ENCODE assay signal across 8 cellular contexts in the genomic region with DNA sequence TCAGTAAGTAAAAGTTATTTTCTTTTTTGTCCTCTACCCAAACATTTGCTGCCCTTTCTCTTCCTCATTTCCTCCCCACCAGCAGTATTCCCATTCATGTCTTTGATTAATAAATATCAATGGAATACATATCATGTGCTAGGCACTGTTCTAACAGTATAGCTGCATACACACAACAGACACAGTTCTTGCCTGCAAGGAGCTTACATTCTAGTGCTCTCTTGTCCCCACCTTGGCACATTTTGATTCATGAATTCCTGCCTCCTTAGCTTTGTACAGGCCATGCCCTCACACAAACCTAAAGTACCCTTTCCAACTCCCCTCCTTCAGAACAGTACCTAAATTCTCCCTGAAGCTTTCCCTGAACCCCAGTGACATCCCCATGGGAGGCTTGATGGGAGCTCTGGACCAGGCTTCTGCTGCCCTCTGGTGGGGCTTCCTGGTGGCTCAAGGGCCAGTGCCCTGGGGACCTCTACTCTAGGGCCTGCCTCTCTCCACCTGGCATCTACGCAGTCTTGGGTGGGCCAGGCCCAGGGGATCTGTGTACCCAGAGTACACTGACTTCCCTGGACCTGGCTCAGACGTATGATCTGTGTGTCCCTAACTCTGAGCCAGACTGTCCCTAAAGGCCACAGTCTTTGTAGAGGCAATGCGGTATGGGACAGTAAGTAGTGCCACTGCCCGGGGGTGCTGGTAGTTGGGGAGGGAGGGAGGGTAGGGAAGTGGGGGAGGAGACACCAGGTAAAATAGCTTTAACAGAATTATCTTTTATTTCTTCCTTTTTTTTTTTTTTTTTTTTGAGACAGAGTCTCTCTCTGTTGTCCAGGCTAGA. TPM values are rescaled to one million over a fixed set of nuclear protein-coding genes. Genes with fewer than 3 reads are reported as not detected.
DNase-seq lines count a peak whose midpoint lies in the region; ATAC-seq and TF ChIP-seq lines count a peak whose summit lies in the region.

No MANE protein-coding gene starts in this region.

- H3K27ac Mint-ChIP-seq in H9 = no peak overlapping the region
- H3K27ac Mint-ChIP-seq in natural killer cell treated with Interleukin-12 subunit alpha and Interleukin-12 subunit beta and Interleukin-15 and Interleukin-18, amount 100 ng/mL, for 72 hours = no peak overlapping the region

- H3K9me3 ChIP-seq in H9 (ENCODE audit: control insufficient read depth, low read depth, low read length) (no peaks in the 10 kb centered on the region), esophagus muscularis mucosa (no peaks in the 10 kb centered on the region), uterus (no peaks in the 10 kb centered on the region)

- no peak overlapping the region for H2BK20ac ChIP-seq in H9 (ENCODE audit: low read depth, low read length, poor library complexity, severe bottlenecking)

- H3K9me3 Mint-ChIP-seq in H9 = no peaks in the 10 kb centered on the region
- no peaks in the 10 kb centered on the region for H3K9me3 Mint-ChIP-seq in natural killer cell treated with Interleukin-12 subunit alpha and Interleukin-12 subunit beta and Interleukin-15 and Interleukin-18, amount 100 ng/mL, for 72 hours

- no peak overlapping the region for H3K4me3 Mint-ChIP-seq in H9
- no peak overlapping the region for H3K4me3 Mint-ChIP-seq in natural killer cell treated with Interleukin-12 subunit alpha and Interleukin-12 subunit beta and Interleukin-15 and Interleukin-18, amount 100 ng/mL, for 72 hours

- no peak overlapping the region for H2BK5ac ChIP-seq in H9 (ENCODE audit: insufficient read length, low read length)

- ATAC-seq in natural killer cell treated with Interleukin-12 subunit alpha and Interleukin-12 subunit beta and Interleukin-15 and Interleukin-18, amount 100 ng/mL, for 72 hours = peak; percentile 68 to 77

- H3K79me1 ChIP-seq in H9 (ENCODE audit: insufficient read depth, low read depth, low read length, poor library complexity, severe bottlenecking) = no peaks in the 10 kb centered on the region

- TF ChIP-seq POLR2A in esophagus muscularis mucosa (IDR thresholded peaks at IDR 0.05; ENCODE audit: low read depth) = no peak
- TF ChIP-seq POLR2A in uterus (IDR thresholded peaks at IDR 0.05) = no peak

- H3K56ac ChIP-seq in H9 (ENCODE audit: insufficient read length, low read depth, low read length) = no peak overlapping the region

- H3K4me1 Mint-ChIP-seq in H9 = no peaks in the 10 kb centered on the region
- no peaks in the 10 kb centered on the region for H3K4me1 Mint-ChIP-seq in natural killer cell treated with Interleukin-12 subunit alpha and Interleukin-12 subunit beta and Interleukin-15 and Interleukin-18, amount 100 ng/mL, for 72 hours (ENCODE audit: low read depth in 2 of 2)

- H3K27ac ChIP-seq in H9 (ENCODE audit: insufficient read length, low read depth, low read length) (no peak overlapping the region), esophagus muscularis mucosa (replicated peaks in 1 of 4) (no peak overlapping the region), uterus (no peak overlapping the region)

- H4K20me1 ChIP-seq in H9 (ENCODE audit: control insufficient read depth, insufficient read depth, insufficient read length) = no peaks in the 10 kb centered on the region

- no peaks in the 10 kb centered on the region for H3K27me3 Mint-ChIP-seq in H9 (ENCODE audit: low read depth)
- H3K27me3 Mint-ChIP-seq in natural killer cell treated with Interleukin-12 subunit alpha and Interleukin-12 subunit beta and Interleukin-15 and Interleukin-18, amount 100 ng/mL, for 72 hours = peaks cover 0 to 2% of the 10 kb centered on the region in 2 donors

- intact Hi-C loops in esophagus muscularis mucosa (cut with DNase I) (loop anchor here (2.0 to 10.0 kb wide), 3 partner anchors 117 to 279 kb away; no protein-coding TSS in a partner anchor), uterus (cut with DNase I; ENCODE audit: low total_unique reads) (no loop called here)

- no peak overlapping the region for H3K4ac ChIP-seq in H9 (ENCODE audit: low read depth, low read length)

- H3K23ac ChIP-seq in H9 (ENCODE audit: insufficient read length, low read depth, low read length) = no peak overlapping the region

- WGBS in H9 (ENCODE audit: extremely low coverage, insufficient read length, low lambda C conversion rate) = no CpG with 5 or more reads among the region's 4 CpGs
- 72% methylated on average over 4 of the region's 4 CpGs for WGBS in esophagus muscularis mucosa

- no peak overlapping the region for H3T11ph ChIP-seq in H9 (ENCODE audit: low read length)

- H3K18ac ChIP-seq in H9 (ENCODE audit: insufficient read length, low read depth, low read length) = no peak overlapping the region

- H3K4me1 ChIP-seq in H9 (ENCODE audit: insufficient read depth, low read length) (no peaks in the 10 kb centered on the region), esophagus muscularis mucosa (no peaks in the 10 kb centered on the region), uterus (no peaks in the 10 kb centered on the region)

- H3K4me2 ChIP-seq in H9 (ENCODE audit: insufficient read depth, insufficient read length, low read length) = no peak overlapping the region

- H4K8ac ChIP-seq in H9 (replicated peaks; ENCODE audit: insufficient read length, low read depth, low read length) = no peak overlapping the region

- TF ChIP-seq CTCF in H9 (conservative IDR thresholded peaks at IDR 0.05) (peak; percentile 95), esophagus muscularis mucosa (IDR thresholded peaks at IDR 0.05) (peak; percentile 49 to 70 (median 54)), uterus (IDR thresholded peaks at IDR 0.05) (peak; percentile 19 to 61 (median 42))

- H3K14ac ChIP-seq in H9 (ENCODE audit: insufficient read depth, low read length) = no peak overlapping the region

- H3K79me2 ChIP-seq in H9 (ENCODE audit: insufficient read depth, low read length) = no peaks in the 10 kb centered on the region

- no peaks in the 10 kb centered on the region for H3K23me2 ChIP-seq in H9 (ENCODE audit: insufficient read length, low read depth, low read length, poor library complexity, severe bottlenecking)

- H3K27me3 ChIP-seq in H9 (ENCODE audit: insufficient read depth, low read length) (no peaks in the 10 kb centered on the region; the same call in 1 of the 2 replicates), esophagus muscularis mucosa (no peaks in the 10 kb centered on the region), uterus (no peaks in the 10 kb centered on the region)

- H2AK5ac ChIP-seq in H9 (ENCODE audit: insufficient read length, low read length) = no peak overlapping the region

- H3K36me3 Mint-ChIP-seq in H9 (ENCODE audit: insufficient read depth in 1 of 3, low read depth in 3 of 3) = peaks cover 0 to 4% (median 0%) of the 10 kb centered on the region in 3 experiments; a peak in 2 of 7 replicates
- no peaks in the 10 kb centered on the region for H3K36me3 Mint-ChIP-seq in natural killer cell treated with Interleukin-12 subunit alpha and Interleukin-12 subunit beta and Interleukin-15 and Interleukin-18, amount 100 ng/mL, for 72 hours

- no peak overlapping the region for H3K9ac ChIP-seq in H9 (ENCODE audit: extremely low read depth, insufficient read length, low read length)

- no peak for TF ChIP-seq EP300 in esophagus muscularis mucosa (IDR thresholded peaks at IDR 0.05)

- DNase-seq in NCI-H82 (lab: John Stamatoyannopoulos, UW) (peak; percentile 79), NCI-H82 treated with DMSO at 0.1 percent for 48 hours (lab: John Stamatoyannopoulos, UW; ENCODE audit: unreplicated experiment) (no peak), H9 (peak; percentile 76), NCI-H2029 (lab: John Stamatoyannopoulos, UW) (peak; percentile 16), esophagus muscularis mucosa (ENCODE audit: extremely low spot score) (no peak), uterus (no peak)
- peak; percentile 40 for DNase-seq in activated CD4-positive, alpha-beta T cell treated with anti-CD3 and anti-CD28 coated beads, Interleukin-2, amount 50 U/mL, for 1 hour
- no peak for DNase-seq in natural killer cell treated with Interleukin-12 subunit alpha and Interleukin-12 subunit beta and Interleukin-15 and Interleukin-18, amount 100 ng/mL, for 72 hours (ENCODE audit: low spot score)

- no peak overlapping the region for H4K5ac ChIP-seq in H9 (ENCODE audit: insufficient read length, low read depth, low read length)

- H4K91ac ChIP-seq in H9 (ENCODE audit: insufficient read length, low read depth, low read length) = no peak overlapping the region

- H2BK120ac ChIP-seq in H9 (ENCODE audit: low read depth, low read length, poor library complexity, severe bottlenecking) = no peak overlapping the region

- H3K4me3 ChIP-seq in esophagus muscularis mucosa (no peak overlapping the region), uterus (no peak overlapping the region)

- no peak overlapping the region for H2BK15ac ChIP-seq in H9 (ENCODE audit: low read depth, low read length)

- H2BK12ac ChIP-seq in H9 (ENCODE audit: insufficient read length, low read depth, low read length) = no peak overlapping the region

- H2AFZ ChIP-seq in H9 (ENCODE audit: low read length) = no peak overlapping the region

- H3K36me3 ChIP-seq in esophagus muscularis mucosa (no peaks in the 10 kb centered on the region), uterus (no peaks in the 10 kb centered on the region)

RNA-seq across cellular contexts. Expression of a gene that starts 14.1 kb away (rescaled TPM):
- total RNA-seq in H9 (2021) = 1,466 and 1,469 TPM in 2 replicates
- 1,000 to 10,000 TPM in 3 of 4 donors, 100 to 1,000 TPM in 1; 828 to 2,253 (median 1,546) TPM for total RNA-seq in esophagus muscularis mucosa
- 100 to 1,000 TPM; 688 to 721 TPM for total RNA-seq in natural killer cell treated with Interleukin-12 subunit alpha and Interleukin-12 subunit beta and Interleukin-15 and Interleukin-18, amount 100 ng/mL, for 72 hours
- 1,000 to 10,000 TPM in 3 of 4 donors, 100 to 1,000 TPM in 1; 553 to 4,902 (median 2,244) TPM for total RNA-seq in uterus

RNA-seq across cellular contexts. Expression of a gene that starts 49.2 kb away (rescaled TPM):
- 17.5 and 21.0 TPM in 2 replicates for total RNA-seq in H9 (2021)
- 1 to 10 TPM; 5.8 to 9.1 (median 7.7) TPM for total RNA-seq in esophagus muscularis mucosa
- total RNA-seq in natural killer cell treated with Interleukin-12 subunit alpha and Interleukin-12 subunit beta and Interleukin-15 and Interleukin-18, amount 100 ng/mL, for 72 hours = under 1 TPM; 0.10 to 0.84 TPM
- total RNA-seq in uterus = 10 to 100 TPM; 13.3 to 38.2 (median 26.7) TPM

Comparison
In these comparisons a context has a peak if more than half of its experiments do, and no peak if none do; other contexts are left out.
1. DNase-seq: peak in NCI-H82 (single experiment), H9 (single experiment), NCI-H2029 (single experiment) and activated CD4-positive, alpha-beta T cell treated with anti-CD3 and anti-CD28 coated beads, Interleukin-2, amount 50 U/mL, for 1 hour (single experiment); none in NCI-H82 treated with DMSO at 0.1 percent for 48 hours (single experiment), esophagus muscularis mucosa (single experiment), natural killer cell treated with Interleukin-12 subunit alpha and Interleukin-12 subunit beta and Interleukin-15 and Interleukin-18, amount 100 ng/mL, for 72 hours (single experiment) and uterus (0 of 2).
2. CTCF ChIP-seq: peak in every context shown above with its lines; median percentile 95 in H9; 54 in esophagus muscularis mucosa; 42 in uterus.